Comparison of ENCODE assay signal across 8 cellular contexts in genomic region chr3:56783644-56784451, GRCh38. TPM values are rescaled to one million over a fixed set of nuclear protein-coding genes. Genes with fewer than 3 reads are reported as not detected.
DNase-seq lines count a peak whose midpoint lies in the region; ATAC-seq lines count a peak whose summit lies in the region.

No MANE protein-coding gene starts in this region.

- no peak overlapping the region for H3K4me3 ChIP-seq in trophoblast cell (ENCODE audit: low read depth, low read length)

- peak overlapping the region; percentile 84 for H4K91ac ChIP-seq in trophoblast cell (ENCODE audit: low read depth, low read length)

- peak overlapping the region; percentile 58 for H2BK120ac ChIP-seq in trophoblast cell (ENCODE audit: insufficient read depth, low read length, poor library complexity)

- H3K27ac ChIP-seq in trophoblast cell (ENCODE audit: low read depth, low read length) = no peak overlapping the region

- H3K36me3 ChIP-seq in trophoblast cell (ENCODE audit: control insufficient read depth in 1 of 2, insufficient read depth in 2 of 2, low read length in 2 of 2) = no peaks in the 10 kb centered on the region

- no peaks in the 10 kb centered on the region for H3K9me3 ChIP-seq in trophoblast cell (ENCODE audit: insufficient read depth, low read depth, low read length)

- DNase-seq in NCI-H1694 treated with DMSO at 0.1 percent for 48 hours (lab: John Stamatoyannopoulos, UW) (peak; percentile 25), NCI-H1694 (lab: John Stamatoyannopoulos, UW) (no peak), NCI-H748 treated with DMSO at 0.1 percent for 48 hours (lab: John Stamatoyannopoulos, UW) (peak; percentile 86), fibroblast of peridontal ligament (ENCODE audit: extremely low read depth) (peak; percentile 75), trophoblast cell (peak in 1 of 2 donors; percentile 14), 8988T (no peak)
- DNase-seq in activated T-cell treated with anti-CD3 and anti-CD28 coated beads, Interleukin-2, amount 50 U/mL, for 1 hour = peak; percentile 61

- H3K4me2 ChIP-seq in trophoblast cell (ENCODE audit: low read length) = no peak overlapping the region

- H3K14ac ChIP-seq in trophoblast cell (ENCODE audit: low read length) = no peak overlapping the region

- ATAC-seq in HG03066 (IDR thresholded peaks at IDR 0.05; ENCODE audit: low read depth, unreplicated experiment) = peak; percentile 97

- H2BK5ac ChIP-seq in trophoblast cell (ENCODE audit: low read depth, low read length, poor library complexity) = no peak overlapping the region

- peak overlapping the region; percentile 46 for H3K18ac ChIP-seq in trophoblast cell (ENCODE audit: low read length)

- H3K9ac ChIP-seq in trophoblast cell (ENCODE audit: low read length) = no peak overlapping the region

- peaks cover 0 to 5% of the 10 kb centered on the region in 2 experiments for H3K4me1 ChIP-seq in trophoblast cell (ENCODE audit: control insufficient read depth in 1 of 2, insufficient read depth in 2 of 2, low read length in 2 of 2)

- peak overlapping the region; percentile 9 for H3K4ac ChIP-seq in trophoblast cell (ENCODE audit: low read depth, low read length)

- WGBS in trophoblast cell (ENCODE audit: extremely low coverage, insufficient coverage, insufficient read length) = no CpG with 5 or more reads among the region's 8 CpGs

- no peaks in the 10 kb centered on the region for H3K79me1 ChIP-seq in trophoblast cell (ENCODE audit: low read length)

- no peak overlapping the region for H3K23ac ChIP-seq in trophoblast cell (ENCODE audit: low read length)

- H3K27me3 ChIP-seq in trophoblast cell (ENCODE audit: insufficient read depth, low read length) = no peaks in the 10 kb centered on the region

- no peak overlapping the region for H4K8ac ChIP-seq in trophoblast cell (ENCODE audit: low read depth, low read length)

- no peak overlapping the region for H2AK5ac ChIP-seq in trophoblast cell (ENCODE audit: low read length)

- H2AFZ ChIP-seq in trophoblast cell (ENCODE audit: insufficient read depth, low read length, poor library complexity) = no peak overlapping the region

- H3K79me2 ChIP-seq in trophoblast cell (ENCODE audit: control insufficient read depth, insufficient read depth, low read length, poor library complexity) = no peaks in the 10 kb centered on the region

- no peak overlapping the region for H4K12ac ChIP-seq in trophoblast cell (ENCODE audit: low read depth, low read length)

- no peak overlapping the region for H2BK12ac ChIP-seq in trophoblast cell (ENCODE audit: low read length)

RNA-seq across cellular contexts. Expression of gene ARHGEF3, which starts 17.9 kb away (rescaled TPM):
- 21.0 and 22.3 TPM in 2 replicates for polyA plus RNA-seq in trophoblast cell (2013)

Comparison
In these comparisons a context has a peak if more than half of its experiments do, and no peak if none do; other contexts are left out.
1. DNase-seq: peak in NCI-H1694 treated with DMSO at 0.1 percent for 48 hours (single experiment), NCI-H748 treated with DMSO at 0.1 percent for 48 hours (single experiment), activated T-cell treated with anti-CD3 and anti-CD28 coated beads, Interleukin-2, amount 50 U/mL, for 1 hour (single experiment) and fibroblast of peridontal ligament (single experiment); none in NCI-H1694 (single experiment) and 8988T (single experiment).